In the genomic region with DNA sequence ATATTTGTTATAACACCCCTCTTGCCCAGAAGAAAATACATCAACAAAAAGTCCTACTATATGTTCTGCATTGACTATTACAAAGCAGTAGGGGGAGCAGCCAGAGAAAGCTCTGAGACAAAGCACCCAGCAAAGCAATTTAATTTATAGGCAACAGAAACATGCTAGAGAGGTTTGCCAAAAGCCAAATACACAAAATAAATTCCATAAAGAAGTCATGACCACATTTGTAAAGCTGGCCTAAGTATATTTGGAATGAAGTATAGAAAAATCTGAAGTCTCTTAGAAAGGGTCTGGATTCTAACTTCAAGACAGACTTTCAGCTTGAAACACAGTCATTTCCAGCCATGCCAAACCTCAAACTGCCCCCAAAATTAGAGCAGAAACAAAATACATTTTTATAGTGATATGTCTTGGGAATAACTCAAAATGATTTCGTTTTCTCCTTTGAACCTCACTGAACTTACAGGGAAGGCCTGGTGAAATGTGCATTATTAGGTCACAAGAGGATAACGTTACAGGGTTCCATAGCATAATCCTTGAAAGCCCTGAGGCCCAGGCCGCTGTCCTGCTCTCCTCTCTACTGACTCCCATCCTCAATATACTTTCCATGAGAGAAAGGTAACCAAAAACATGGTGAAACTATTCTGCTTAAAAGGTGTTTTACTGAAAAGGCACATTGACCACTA, we compare ENCODE assay signal across 8 cellular contexts.
A peak's percentile ranks its signal among the peaks of the same experiment; 100 is the strongest.
DNase-seq lines count a peak whose midpoint lies in the region; ATAC-seq, FAIRE-seq and TF ChIP-seq lines count a peak whose summit lies in the region.

No MANE protein-coding gene starts in this region.

- H3K27ac ChIP-seq in PC-3 (ENCODE audit: low read length) (no peak overlapping the region), muscle layer of duodenum (ENCODE audit: low read length) (peak overlapping the region; percentile 80)

- BruUV-seq in PC-3 (replicated peaks; lab: Mats Ljungman, UMichigan): no TSS peak

- H2AFZ ChIP-seq in PC-3 (ENCODE audit: low read length): no peak overlapping the region

- FAIRE-seq in H54 (lab: Jason Lieb, UNC): peak; percentile 78

- no peaks in the 10 kb centered on the region for H3K27me3 ChIP-seq in PC-3 (ENCODE audit: low read length)
- H3K27me3 ChIP-seq in muscle layer of duodenum (ENCODE audit: low read depth, low read length): no peaks in the 10 kb centered on the region

- H3K9me3 ChIP-seq in PC-3 (ENCODE audit: low read length): no peaks in the 10 kb centered on the region
- H3K9me3 ChIP-seq in muscle layer of duodenum (ENCODE audit: control insufficient read depth in 1 of 2, low read length in 2 of 2): no peaks in the 10 kb centered on the region

- no peaks in the 10 kb centered on the region for H4K20me1 ChIP-seq in PC-3 (ENCODE audit: low read length)

- intact Hi-C loops in PC-3 (cut with micrococcal nuclease): loop anchor here (1.0 to 10.0 kb wide), 7 partner anchors 93 to 758 kb away; no protein-coding TSS in a partner anchor

- H3K9me2 ChIP-seq in PC-3 (replicated peaks; ENCODE audit: low read length): no peaks in the 10 kb centered on the region

- DNase-seq in activated gamma-delta T cell treated with Interleukin-2 at 50 U/mL for 16 hours (peak; percentile 31), activated gamma-delta T cell (lab: John Stamatoyannopoulos, UW) (no peak), H54 (ENCODE audit: insufficient read length, low spot score) (no peak), PC-3 (peak; percentile 35), cardiac fibroblast (ENCODE audit: low read depth in 2 of 2) (peak; percentile 76 to 80), medulla oblongata (ENCODE audit: extremely low spot score) (no peak)
- DNase-seq in stimulated activated CD4-positive, alpha-beta T cell treated with anti-CD3 and anti-CD28 coated beads, Interleukin-2, amount 100 ng/mL, for 48 hours: no peak

- no peaks in the 10 kb centered on the region for H3K36me3 ChIP-seq in PC-3 (ENCODE audit: low read depth, low read length)
- H3K36me3 ChIP-seq in muscle layer of duodenum (ENCODE audit: control insufficient read depth in 1 of 2, insufficient read depth in 2 of 2, low read length in 2 of 2): no peaks in the 10 kb centered on the region

- TF ChIP-seq CTCF in PC-3 (conservative IDR thresholded peaks at IDR 0.05; ENCODE audit: low read depth, low read length) (peak; percentile 69), cardiac fibroblast (IDR thresholded peaks at IDR 0.05; ENCODE audit: low read depth, low read length) (peak; percentile 77)

- POLR2A ChIA-PET in PC-3 (lab: Charles Lee; ENCODE audit: unreplicated experiment): interaction anchor here (0.7 kb wide), 1 partner anchor 14 kb away, joined by 3 read pairs; no protein-coding TSS in a partner anchor

- no peak for TF ChIP-seq POLR2A in H54 (IDR thresholded peaks at IDR 0.05; ENCODE audit: low read depth, low read length)

- peak; percentile 39 for ATAC-seq in PC-3

- H3K79me2 ChIP-seq in PC-3 (ENCODE audit: low read length): no peaks in the 10 kb centered on the region

- no peak overlapping the region for H3K9ac ChIP-seq in PC-3 (ENCODE audit: low read length)

- CTCF ChIA-PET in PC-3 (lab: Charles Lee): interaction anchor here (0.6 to 1.1 kb wide), 2 partner anchors 454 to 626 kb away, joined by 4 read pairs; no protein-coding TSS in a partner anchor

- H3K4me1 ChIP-seq in PC-3 (ENCODE audit: insufficient read depth, low read length): peaks cover 28% of the 10 kb centered on the region
- H3K4me1 ChIP-seq in muscle layer of duodenum (ENCODE audit: control insufficient read depth in 1 of 2, insufficient read depth in 2 of 2, low read length in 2 of 2): peaks cover 5 to 6% of the 10 kb centered on the region in 2 donors

- no peaks in the 10 kb centered on the region for H3F3A ChIP-seq in PC-3 (ENCODE audit: low read length, unreplicated experiment)

- H3K4me3 ChIP-seq in PC-3 (ENCODE audit: low read length) (no peak overlapping the region), cardiac fibroblast (replicated peaks in 1 of 2; ENCODE audit: low read depth in 2 of 2, low read length in 2 of 2) (no peak overlapping the region), muscle layer of duodenum (ENCODE audit: low read depth in 1 of 2, low read length in 2 of 2) (peak overlapping the region in 1 of 2 donors; percentile 18)

- H3K4me2 ChIP-seq in PC-3 (ENCODE audit: low read length): no peak overlapping the region

Comparison
In these comparisons a context has a peak if more than half of its experiments do, and no peak if none do; other contexts are left out.
1. DNase-seq: peak in activated gamma-delta T cell treated with Interleukin-2 at 50 U/mL for 16 hours (single experiment), PC-3 (single experiment) and cardiac fibroblast (2 of 2); none in activated gamma-delta T cell (single experiment), H54 (single experiment), stimulated activated CD4-positive, alpha-beta T cell treated with anti-CD3 and anti-CD28 coated beads, Interleukin-2, amount 100 ng/mL, for 48 hours (0 of 2) and medulla oblongata (single experiment).